18 cellular contexts compared by ENCODE assay signal in the genomic region with DNA sequence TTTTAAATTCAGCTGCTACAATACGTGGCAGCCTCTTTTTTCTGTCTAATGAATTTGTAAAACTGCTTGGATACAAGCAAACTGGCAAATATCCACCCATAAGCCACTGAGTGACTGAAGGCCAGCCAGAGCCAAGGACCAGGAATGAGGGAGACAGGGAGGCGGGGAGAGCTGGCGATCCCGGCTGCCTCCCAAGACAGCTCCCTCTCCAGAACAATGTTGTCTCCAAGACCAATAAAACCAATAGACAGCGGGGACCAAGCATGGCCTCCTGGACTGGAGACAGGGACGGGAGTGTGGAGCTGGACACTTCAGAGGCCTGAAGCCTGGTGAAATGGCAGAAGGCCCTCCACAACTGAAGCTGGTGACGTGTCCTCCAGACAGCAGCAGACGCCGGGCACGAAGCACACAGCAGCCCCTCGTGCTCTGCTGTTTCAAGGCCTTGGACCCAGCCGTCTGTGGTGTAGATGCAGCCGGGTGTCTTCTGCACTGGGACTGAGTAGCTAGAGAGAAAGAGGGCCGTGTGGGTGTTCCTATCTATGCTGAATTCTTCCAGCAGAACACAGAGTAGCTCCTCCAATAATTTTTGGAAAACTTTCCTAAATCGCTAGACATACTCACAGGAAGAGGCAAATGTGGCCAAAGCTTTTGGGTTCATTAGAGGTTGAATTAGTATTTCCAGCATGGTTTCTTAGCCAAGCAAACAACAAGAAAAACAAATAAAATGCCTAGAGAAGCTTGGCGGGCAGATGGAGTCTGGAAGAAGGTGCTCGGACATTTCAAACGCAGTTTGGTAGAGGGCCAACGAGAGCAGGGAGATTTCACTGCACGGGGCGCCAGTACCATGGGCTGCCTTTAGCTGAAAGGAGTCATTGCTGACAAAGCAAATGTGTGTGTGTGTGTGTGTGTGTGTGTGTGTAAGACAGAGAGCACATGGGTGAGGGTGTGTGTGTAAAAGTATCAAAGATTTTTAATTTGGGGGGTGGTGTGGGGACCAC.
"Had no signal": no experiment of that assay in that cellular context is flagged by ENCODE, and none has a peak within 500 bp of the region (broad histone marks: within the 10 kb centered on the region; RNA-seq: fewer than 3 reads in every experiment).

No MANE protein-coding gene starts in this region.

- H3K27ac ChIP-seq: lower lobe of right lung, transverse colon, VCaP had no signal

- H3K27me3 ChIP-seq: transverse colon had no signal

- H3K4me3 ChIP-seq: lower lobe of right lung, transverse colon had no signal

- H3K9me3 ChIP-seq: lower lobe of right lung, transverse colon had no signal

- H3K36me3 ChIP-seq: lower lobe of right lung, transverse colon had no signal

- ATAC-seq: activated CD8-positive, alpha-beta T cell treated with anti-CD3 and anti-CD28 coated beads for 36 hours; esophagus mucosa; lower lobe of right lung; naive thymus-derived CD4-positive, alpha-beta T cell; SK-N-SH treated with all-trans-retinoic acid at 6 μM for 48 hours had no signal

- H3K4me1 ChIP-seq: lower lobe of right lung, transverse colon had no signal

- DNase-seq: activated CD4-positive, alpha-beta T cell treated with anti-CD3 and anti-CD28 coated beads, Interleukin-2, amount 10 ng/mL, durations not matched to agents 7 days and 5 days; activated CD4-positive, CD25-positive, alpha-beta regulatory T cell treated with anti-CD3 and anti-CD28 coated beads, Interleukin-2, amount 50 U/mL, for 72 hours; activated CD8-positive, alpha-beta T cell treated with anti-CD3 and anti-CD28 coated beads for 36 hours; activated naive CD4-positive, alpha-beta T cell; activated naive CD8-positive, alpha-beta T cell treated with anti-CD3 and anti-CD28 coated beads for 36 hours; amniotic stem cell; effector CD8-positive, alpha-beta T cell; foreskin melanocyte; glutamatergic neuron; hippocampal formation; lower lobe of right lung; mesendoderm; naive thymus-derived CD4-positive, alpha-beta T cell; stimulated activated CD4-positive, alpha-beta T cell treated with anti-CD3 and anti-CD28 coated beads, Interleukin-1b, Interleukin-23, amount 100 ng/mL, for 48 hours; transverse colon had no signal
